In genomic region chr10:71534552-71535158, GRCh38 we compare ENCODE assay signal across 29 cellular contexts.
DNase-seq lines count a peak whose midpoint lies in the region; ATAC-seq and TF ChIP-seq lines count a peak whose summit lies in the region.
"Had no signal": no experiment of that assay in that cellular context is flagged by ENCODE, and none has a peak within 500 bp of the region (broad histone marks: within the 10 kb centered on the region; RNA-seq: fewer than 3 reads in every experiment).

No MANE protein-coding gene starts in this region.

- H3K9me3 ChIP-seq in left lung (no peaks in the 10 kb centered on the region), parathyroid adenoma (ENCODE audit: control insufficient read depth, low read length) (no peaks in the 10 kb centered on the region), H9 (ENCODE audit: control insufficient read depth, low read depth, low read length) (no peaks in the 10 kb centered on the region)
- H3K9me3 ChIP-seq: HAP-1, prostate gland, sigmoid colon, upper lobe of left lung had no signal

- no peak for ATAC-seq in activated T-cell treated with anti-CD3 and anti-CD28 coated beads, Interleukin-2, amount 50 U/mL, for 72 hours (replicated peaks in 1 of 2)
- peak; percentile 18 for ATAC-seq in left lung
- ATAC-seq: activated CD4-positive, alpha-beta T cell treated with anti-CD3 and anti-CD28 coated beads for 36 hours; esophagus mucosa had no signal

- no peak overlapping the region for H3K18ac ChIP-seq in H9 (ENCODE audit: insufficient read length, low read depth, low read length)

- no peak overlapping the region for H2BK12ac ChIP-seq in H9 (ENCODE audit: insufficient read length, low read depth, low read length)

- H4K20me1 ChIP-seq in H9 (ENCODE audit: control insufficient read depth, insufficient read depth, insufficient read length): no peaks in the 10 kb centered on the region

- no peaks in the 10 kb centered on the region for H3K36me3 Mint-ChIP-seq in activated T-cell treated with anti-CD3 and anti-CD28 coated beads, Interleukin-2, amount 50 U/mL, for 72 hours (ENCODE audit: insufficient read depth in 2 of 2)
- no peaks in the 10 kb centered on the region for H3K36me3 Mint-ChIP-seq in activated T-helper 1 cell treated with anti-CD3 and anti-CD28 coated beads, Interleukin-12 subunit alpha, Interleukin-12 subunit beta, Interleukin-2, Interleukin-4 antibody, amounts not matched to agents 30 ng/mL and 10 ng/mL and 1 ng/mL, durations not matched to agents 14 hours and 24 hours and 36 hours (ENCODE audit: low read depth)
- H3K36me3 Mint-ChIP-seq in H9 (ENCODE audit: insufficient read depth in 1 of 3, low read depth in 3 of 3): no peaks in the 10 kb centered on the region; a peak in 1 of 7 replicates
- H3K36me3 Mint-ChIP-seq: CD14-positive monocyte had no signal

- intact Hi-C loops in activated T-helper 1 cell treated with anti-CD3 and anti-CD28 coated beads, Interleukin-12 subunit alpha, Interleukin-12 subunit beta, Interleukin-2, Interleukin-4 antibody, amounts not matched to agents 30 ng/mL and 10 ng/mL and 1 ng/mL, durations not matched to agents 14 hours and 24 hours and 36 hours (cut with micrococcal nuclease): no loop called here
- intact Hi-C loops in left lung (cut with DNase I): no loop called here

- H3K9me3 Mint-ChIP-seq in activated T-cell treated with anti-CD3 and anti-CD28 coated beads, Interleukin-2, amount 50 U/mL, for 72 hours: no peaks in the 10 kb centered on the region
- peaks cover 6% of the 10 kb centered on the region for H3K9me3 Mint-ChIP-seq in activated T-helper 1 cell treated with anti-CD3 and anti-CD28 coated beads, Interleukin-12 subunit alpha, Interleukin-12 subunit beta, Interleukin-2, Interleukin-4 antibody, amounts not matched to agents 30 ng/mL and 10 ng/mL and 1 ng/mL, durations not matched to agents 14 hours and 24 hours and 36 hours
- H3K9me3 Mint-ChIP-seq in H9: no peaks in the 10 kb centered on the region; a peak in 1 of 5 replicates
- H3K9me3 Mint-ChIP-seq: central memory CD8-positive, alpha-beta T cell had no signal

- H3K23ac ChIP-seq in H9 (ENCODE audit: insufficient read length, low read depth, low read length): no peak overlapping the region

- H3T11ph ChIP-seq in H9 (ENCODE audit: low read length): no peak overlapping the region

- no peak overlapping the region for H2BK15ac ChIP-seq in H9 (ENCODE audit: low read depth, low read length)

- no peak overlapping the region for H4K5ac ChIP-seq in H9 (ENCODE audit: insufficient read length, low read depth, low read length)

- no peak overlapping the region for H3K27ac ChIP-seq in left lung
- H3K27ac ChIP-seq in parathyroid adenoma: no peak overlapping the region
- H3K27ac ChIP-seq in H9 (ENCODE audit: insufficient read length, low read depth, low read length): no peak overlapping the region
- H3K27ac ChIP-seq: prostate gland, sigmoid colon, upper lobe of left lung, VCaP had no signal

- no peaks in the 10 kb centered on the region for H3K36me3 ChIP-seq in left lung
- H3K36me3 ChIP-seq in parathyroid adenoma (ENCODE audit: control insufficient read depth, insufficient read depth, low read length): no peaks in the 10 kb centered on the region
- H3K36me3 ChIP-seq: HAP-1, prostate gland, sigmoid colon, upper lobe of left lung had no signal

- H3K4me2 ChIP-seq in parathyroid adenoma (ENCODE audit: low read length): no peak overlapping the region
- no peak overlapping the region for H3K4me2 ChIP-seq in H9 (ENCODE audit: insufficient read depth, insufficient read length, low read length)

- no peak overlapping the region for H3K9ac ChIP-seq in parathyroid adenoma
- no peak overlapping the region for H3K9ac ChIP-seq in H9 (ENCODE audit: extremely low read depth, insufficient read length, low read length)

- H2BK120ac ChIP-seq in H9 (ENCODE audit: low read depth, low read length, poor library complexity, severe bottlenecking): no peak overlapping the region

- H3K79me2 ChIP-seq in parathyroid adenoma: no peaks in the 10 kb centered on the region
- H3K79me2 ChIP-seq in H9 (ENCODE audit: insufficient read depth, low read length): no peaks in the 10 kb centered on the region

- no peak overlapping the region for H2BK20ac ChIP-seq in H9 (ENCODE audit: low read depth, low read length, poor library complexity, severe bottlenecking)

- H3K4me1 ChIP-seq in left lung (no peaks in the 10 kb centered on the region), parathyroid adenoma (peaks cover 8% of the 10 kb centered on the region), H9 (ENCODE audit: insufficient read depth, low read length) (peaks cover 2% of the 10 kb centered on the region; the same call in 1 of the 2 replicates)
- H3K4me1 ChIP-seq: HAP-1, prostate gland, sigmoid colon, upper lobe of left lung had no signal

- H3K27me3 ChIP-seq in left lung (no peaks in the 10 kb centered on the region), parathyroid adenoma (ENCODE audit: control insufficient read depth, insufficient read depth, low read length) (no peaks in the 10 kb centered on the region), H9 (ENCODE audit: insufficient read depth, low read length) (no peaks in the 10 kb centered on the region)
- H3K27me3 ChIP-seq: sigmoid colon, upper lobe of left lung had no signal

- peaks cover 35% of the 10 kb centered on the region for H3K4me1 Mint-ChIP-seq in activated T-cell treated with anti-CD3 and anti-CD28 coated beads, Interleukin-2, amount 50 U/mL, for 72 hours (ENCODE audit: low read depth)
- peaks cover 11% of the 10 kb centered on the region for H3K4me1 Mint-ChIP-seq in activated T-helper 1 cell treated with anti-CD3 and anti-CD28 coated beads, Interleukin-12 subunit alpha, Interleukin-12 subunit beta, Interleukin-2, Interleukin-4 antibody, amounts not matched to agents 30 ng/mL and 10 ng/mL and 1 ng/mL, durations not matched to agents 14 hours and 24 hours and 36 hours (ENCODE audit: low read depth)
- peaks cover 12 to 34% of the 10 kb centered on the region in 2 experiments for H3K4me1 Mint-ChIP-seq in H9

- no peak for DNase-seq in activated T-cell treated with anti-CD3 and anti-CD28 coated beads, Interleukin-2, amount 50 U/mL, for 72 hours
- no peak for DNase-seq in activated T-cell treated with anti-CD3 and anti-CD28 coated beads, Interleukin-2, amount 50 U/mL, for 1 hour
- no peak for DNase-seq in activated T-helper 1 cell treated with anti-CD3 and anti-CD28 coated beads, Interleukin-12 subunit alpha, Interleukin-12 subunit beta, Interleukin-2, Interleukin-4 antibody, amounts not matched to agents 30 ng/mL and 10 ng/mL and 1 ng/mL, durations not matched to agents 14 hours and 24 hours and 36 hours (ENCODE audit: low spot score)
- DNase-seq in left lung (peak in 1 of 2 donors; percentile 28), H9 (no peak), putamen (ENCODE audit: low spot score) (no peak), OCI-M2 (lab: John Stamatoyannopoulos, UW; ENCODE audit: unreplicated experiment) (no peak)
- DNase-seq: activated CD4-positive, alpha-beta T cell treated with anti-CD3 and anti-CD28 coated beads for 36 hours; activated CD8-positive, alpha-beta memory T cell treated with anti-CD3 and anti-CD28 coated beads for 24 hours; activated gamma-delta T cell treated with Interleukin-2 at 50 U/mL for 16 hours; activated T-cell treated with anti-CD3 and anti-CD28 coated beads for 4 hours; Calu3; DMS79 treated with DMSO at 0.1 percent for 48 hours; GDM1; head of caudate nucleus; islet precursor cell; NCI-H1436; SIG-M5; sigmoid colon; stimulated activated CD4-positive, alpha-beta T cell treated with anti-CD3 and anti-CD28 coated beads, Interleukin-4, amount 100 ng/mL, for 24 hours; substantia nigra; upper lobe of left lung had no signal

- no peaks in the 10 kb centered on the region for H3K27me3 Mint-ChIP-seq in activated T-cell treated with anti-CD3 and anti-CD28 coated beads, Interleukin-2, amount 50 U/mL, for 72 hours (ENCODE audit: low read depth)
- no peaks in the 10 kb centered on the region for H3K27me3 Mint-ChIP-seq in activated T-helper 1 cell treated with anti-CD3 and anti-CD28 coated beads, Interleukin-12 subunit alpha, Interleukin-12 subunit beta, Interleukin-2, Interleukin-4 antibody, amounts not matched to agents 30 ng/mL and 10 ng/mL and 1 ng/mL, durations not matched to agents 14 hours and 24 hours and 36 hours (ENCODE audit: insufficient read depth)
- H3K27me3 Mint-ChIP-seq in H9 (ENCODE audit: low read depth): peaks cover 4% of the 10 kb centered on the region; the same call in 1 of the 2 replicates
- H3K27me3 Mint-ChIP-seq: activated CD4-positive, alpha-beta T cell treated with anti-CD3 and anti-CD28 coated beads for 36 hours had no signal

- no peak for TF ChIP-seq CTCF in left lung (IDR thresholded peaks at IDR 0.05)
- TF ChIP-seq CTCF in parathyroid adenoma (IDR thresholded peaks at IDR 0.05): no peak
- no peak for TF ChIP-seq CTCF in H9 (conservative IDR thresholded peaks at IDR 0.05)

- H3K4ac ChIP-seq in H9 (ENCODE audit: low read depth, low read length): no peak overlapping the region

- H3K27ac Mint-ChIP-seq in activated T-cell treated with anti-CD3 and anti-CD28 coated beads, Interleukin-2, amount 50 U/mL, for 72 hours: peak overlapping the region; percentile 31
- H3K27ac Mint-ChIP-seq in activated T-helper 1 cell treated with anti-CD3 and anti-CD28 coated beads, Interleukin-12 subunit alpha, Interleukin-12 subunit beta, Interleukin-2, Interleukin-4 antibody, amounts not matched to agents 30 ng/mL and 10 ng/mL and 1 ng/mL, durations not matched to agents 14 hours and 24 hours and 36 hours: peak overlapping the region; percentile 38
- no peak overlapping the region for H3K27ac Mint-ChIP-seq in H9
- H3K27ac Mint-ChIP-seq: activated CD4-positive, alpha-beta T cell treated with anti-CD3 and anti-CD28 coated beads for 36 hours had no signal

- H2AK5ac ChIP-seq in H9 (ENCODE audit: insufficient read length, low read length): no peak overlapping the region

- no peak overlapping the region for H3K4me3 Mint-ChIP-seq in activated T-cell treated with anti-CD3 and anti-CD28 coated beads, Interleukin-2, amount 50 U/mL, for 72 hours
- H3K4me3 Mint-ChIP-seq in activated T-helper 1 cell treated with anti-CD3 and anti-CD28 coated beads, Interleukin-12 subunit alpha, Interleukin-12 subunit beta, Interleukin-2, Interleukin-4 antibody, amounts not matched to agents 30 ng/mL and 10 ng/mL and 1 ng/mL, durations not matched to agents 14 hours and 24 hours and 36 hours: no peak overlapping the region
- H3K4me3 Mint-ChIP-seq in H9: no peak overlapping the region
- H3K4me3 Mint-ChIP-seq: activated CD4-positive, alpha-beta T cell treated with anti-CD3 and anti-CD28 coated beads for 36 hours; CD14-positive monocyte; central memory CD8-positive, alpha-beta T cell had no signal

- no peak overlapping the region for H4K8ac ChIP-seq in H9 (replicated peaks; ENCODE audit: insufficient read length, low read depth, low read length)

- H3K56ac ChIP-seq in H9 (ENCODE audit: insufficient read length, low read depth, low read length): no peak overlapping the region

- no peak overlapping the region for H3K14ac ChIP-seq in H9 (ENCODE audit: insufficient read depth, low read length)

- H3K23me2 ChIP-seq in H9 (ENCODE audit: insufficient read length, low read depth, low read length, poor library complexity, severe bottlenecking): no peaks in the 10 kb centered on the region

- H4K91ac ChIP-seq in H9 (ENCODE audit: insufficient read length, low read depth, low read length): no peak overlapping the region

- no peaks in the 10 kb centered on the region for H3K79me1 ChIP-seq in H9 (ENCODE audit: insufficient read depth, low read depth, low read length, poor library complexity, severe bottlenecking)

- no CpG with 5 or more reads among the region's 4 CpGs for WGBS in H9 (ENCODE audit: extremely low coverage, insufficient read length, low lambda C conversion rate)

- H3K4me3 ChIP-seq in left lung (no peak overlapping the region), parathyroid adenoma (ENCODE audit: low read depth, low read length) (no peak overlapping the region)
- H3K4me3 ChIP-seq: HAP-1, prostate gland, sigmoid colon, upper lobe of left lung had no signal

- H2BK5ac ChIP-seq in H9 (ENCODE audit: insufficient read length, low read length): no peak overlapping the region

- peak overlapping the region; percentile 12 for H2AFZ ChIP-seq in parathyroid adenoma
- no peak overlapping the region for H2AFZ ChIP-seq in H9 (ENCODE audit: low read length)

Comparison
In these comparisons a context has a peak if more than half of its experiments do, and no peak if none do; other contexts are left out.
1. H3K27ac Mint-ChIP-seq: peak in activated T-cell treated with anti-CD3 and anti-CD28 coated beads, Interleukin-2, amount 50 U/mL, for 72 hours (single experiment) and activated T-helper 1 cell treated with anti-CD3 and anti-CD28 coated beads, Interleukin-12 subunit alpha, Interleukin-12 subunit beta, Interleukin-2, Interleukin-4 antibody, amounts not matched to agents 30 ng/mL and 10 ng/mL and 1 ng/mL, durations not matched to agents 14 hours and 24 hours and 36 hours (single experiment); none in H9 (0 of 3).